Comparison of ENCODE assay signal across 28 cellular contexts in the genomic region with DNA sequence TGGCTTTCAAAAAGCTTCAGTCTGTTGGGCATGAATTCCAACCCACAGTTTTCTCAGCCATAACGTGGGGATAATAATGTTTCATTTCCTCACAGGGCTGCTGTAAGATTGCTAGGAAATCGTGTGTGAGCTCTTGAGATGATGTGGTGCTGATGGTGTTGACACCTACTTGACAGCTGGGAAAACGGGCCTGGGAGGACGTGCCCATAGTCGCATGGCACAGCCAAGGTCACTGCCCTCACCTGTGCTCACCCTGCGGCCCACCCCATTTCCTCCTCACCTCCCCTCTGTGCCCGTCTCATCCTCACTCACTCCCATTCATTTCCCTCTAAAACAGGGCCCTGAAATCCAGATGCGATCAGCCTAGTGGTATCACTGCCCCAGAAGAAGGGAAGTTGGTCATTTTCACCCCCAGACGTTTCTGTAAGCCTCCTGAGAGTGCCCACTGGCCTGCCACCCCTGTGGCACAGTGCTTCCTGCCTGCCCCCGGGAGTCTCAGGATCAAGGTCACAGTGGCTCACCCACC. TPM values are rescaled to one million over a fixed set of nuclear protein-coding genes. Genes with fewer than 3 reads are reported as not detected.
"Had no signal": no experiment of that assay in that cellular context is flagged by ENCODE, and none has a peak within 500 bp of the region (broad histone marks: within the 10 kb centered on the region; RNA-seq: fewer than 3 reads in every experiment).

No MANE protein-coding gene starts in this region.

- DNase-seq: dorsolateral prefrontal cortex; effector CD4-positive, alpha-beta T cell; foreskin fibroblast; gastrocnemius medialis; left cardiac atrium; left lung; lower lobe of right lung; natural killer cell; stimulated activated CD4-positive, alpha-beta T cell treated with anti-CD3 and anti-CD28 coated beads, Interleukin-12 subunit alpha, Interleukin-12 subunit beta, amount 100 ng/mL, for 4 hours; stimulated activated CD4-positive, alpha-beta T cell treated with anti-CD3 and anti-CD28 coated beads, Interleukin-1b, Interleukin-23, amount 100 ng/mL, for 48 hours; stimulated activated CD4-positive, alpha-beta T cell treated with anti-CD3 and anti-CD28 coated beads, Interleukin-4, amount 100 ng/mL, for 1 hour; stimulated activated CD8-positive, alpha-beta memory T cell treated with anti-CD3 and anti-CD28 coated beads, Interleukin-4, amount 100 ng/mL, for 48 hours; stimulated activated naive CD4-positive, alpha-beta T cell; stimulated activated naive CD8-positive, alpha-beta T cell treated with anti-CD3 and anti-CD28 coated beads, Interleukin-15, amount 100 ng/mL, for 72 hours; transverse colon had no signal

- H3K4me3 ChIP-seq: dorsolateral prefrontal cortex, gastrocnemius medialis, hepatocyte, left lung, lower lobe of right lung, smooth muscle cell, suprapubic skin, transverse colon, vagina had no signal

- H3K36me3 ChIP-seq: gastrocnemius medialis, left lung, lower lobe of right lung, neutrophil, suprapubic skin, transverse colon, vagina had no signal

- H3K4me1 Mint-ChIP-seq: memory B cell; natural killer cell; stimulated activated naive CD8-positive, alpha-beta T cell treated with anti-CD3 and anti-CD28 coated beads, Interleukin-15, amount 100 ng/mL, for 72 hours had no signal

- H3K27me3 ChIP-seq: dorsolateral prefrontal cortex, gastrocnemius medialis, hepatocyte, neutrophil, transverse colon, vagina had no signal

- H3K27me3 Mint-ChIP-seq: progenitor cell of endocrine pancreas had no signal

- H3K27ac Mint-ChIP-seq: memory B cell; natural killer cell; stimulated activated naive CD8-positive, alpha-beta T cell treated with anti-CD3 and anti-CD28 coated beads, Interleukin-15, amount 100 ng/mL, for 72 hours had no signal

- H3K4me3 Mint-ChIP-seq: memory B cell; natural killer cell; stimulated activated naive CD8-positive, alpha-beta T cell treated with anti-CD3 and anti-CD28 coated beads, Interleukin-15, amount 100 ng/mL, for 72 hours had no signal

- ATAC-seq: gastrocnemius medialis; left cardiac atrium; left lung; lower lobe of right lung; natural killer cell; sciatic nerve; stimulated activated naive CD8-positive, alpha-beta T cell treated with anti-CD3 and anti-CD28 coated beads, Interleukin-15, amount 100 ng/mL, for 72 hours had no signal

- H3K27ac ChIP-seq: gastrocnemius medialis, hepatocyte, left lung, lower lobe of right lung, neutrophil, parathyroid adenoma, suprapubic skin, transverse colon, vagina had no signal

- H3K9me3 ChIP-seq: gastrocnemius medialis, left lung, lower lobe of right lung, neutrophil, suprapubic skin, transverse colon, vagina had no signal

- H3K36me3 Mint-ChIP-seq: natural killer cell had no signal

- H3K9me3 Mint-ChIP-seq: memory B cell; natural killer cell; stimulated activated naive CD8-positive, alpha-beta T cell treated with anti-CD3 and anti-CD28 coated beads, Interleukin-15, amount 100 ng/mL, for 72 hours had no signal

- H3K4me1 ChIP-seq: gastrocnemius medialis, left lung, lower lobe of right lung, parathyroid adenoma, suprapubic skin, transverse colon, vagina had no signal

RNA-seq across cellular contexts. Expression of a gene that starts 33.0 kb away (rescaled TPM):
- total RNA-seq: gastrocnemius medialis, glomerular endothelial cell, left cardiac atrium, left lung, lower lobe of right lung, mononuclear cell, natural killer cell, omental fat pad, sciatic nerve, suprapubic skin, ureter had no signal
